In genomic region chr1:247376659-247377058, GRCh38 we compare ENCODE assay signal across 26 cellular contexts. TPM values are rescaled to one million over a fixed set of nuclear protein-coding genes. Genes with fewer than 3 reads are reported as not detected.
DNase-seq lines count a peak whose midpoint lies in the region; TF ChIP-seq lines count a peak whose summit lies in the region.
"Had no signal": no experiment of that assay in that cellular context is flagged by ENCODE, and none has a peak within 500 bp of the region (broad histone marks: within the 10 kb centered on the region; RNA-seq: fewer than 3 reads in every experiment).

No MANE protein-coding gene starts in this region.

- no peaks in the 10 kb centered on the region for H3K9me3 Mint-ChIP-seq in endothelial cell (ENCODE audit: unreplicated experiment)
- H3K9me3 Mint-ChIP-seq: CD8-positive, alpha-beta memory T cell; effector memory CD8-positive, alpha-beta T cell had no signal

- peaks cover 12% of the 10 kb centered on the region for H3K36me3 Mint-ChIP-seq in endothelial cell (ENCODE audit: low read depth, unreplicated experiment)

- CTCF ChIA-PET in A673 (lab: Charles Lee) = no interaction called here

- H3K4me1 Mint-ChIP-seq in endothelial cell (ENCODE audit: unreplicated experiment) = peaks cover 23% of the 10 kb centered on the region

- POLR2A ChIA-PET in A673 (lab: Charles Lee; ENCODE audit: low non-redundant PET) = no interaction called here

- peak overlapping the region; percentile 98 for H3K27ac Mint-ChIP-seq in endothelial cell (ENCODE audit: unreplicated experiment)
- H3K27ac Mint-ChIP-seq: activated CD8-positive, alpha-beta T cell treated with anti-CD3 and anti-CD28 coated beads, Interleukin-2, amount 10 ng/mL, durations not matched to agents 7 days and 5 days; B cell; CD8-positive, alpha-beta memory T cell; effector memory CD8-positive, alpha-beta T cell had no signal

- DNase-seq in A673 (ENCODE audit: low spot score) (peak; percentile 67), M059J (ENCODE audit: low read depth) (peak; percentile 41), endothelial cell (ENCODE audit: low spot score) (peak; percentile 38), left kidney (ENCODE audit: low read depth, low spot score) (peak; percentile 49), NCI-H446 treated with DMSO at 0.1 percent for 48 hours (lab: John Stamatoyannopoulos, UW) (no peak), NCI-H2107 (lab: John Stamatoyannopoulos, UW) (no peak)
- no peak for DNase-seq in effector memory CD4-positive, alpha-beta T cell
- no peak for DNase-seq in activated T-cell treated with anti-CD3 and anti-CD28 coated beads, Interleukin-2, amount 50 U/mL, for 1 hour
- DNase-seq: activated CD8-positive, alpha-beta T cell treated with anti-CD3 and anti-CD28 coated beads, Interleukin-2, amount 10 ng/mL, durations not matched to agents 7 days and 5 days; activated effector memory CD4-positive, alpha-beta T cell treated with anti-CD3 and anti-CD28 coated beads, Interleukin-2, amount 50 U/mL, for 16 hours; activated T-cell treated with anti-CD3 and anti-CD28 coated beads for 4 hours; CD8-positive, alpha-beta memory T cell; DMS79 treated with DMSO at 0.1 percent for 48 hours; effector memory CD8-positive, alpha-beta T cell; HCEC 1CT; left cardiac atrium; mesenchymal stem cell; NCI-H1092; NCI-H2029; Right ventricle myocardium superior; stimulated activated CD4-positive, alpha-beta T cell treated with anti-CD3 and anti-CD28 coated beads, Interleukin-2, amount 100 ng/mL, for 24 hours; upper lobe of right lung had no signal

- peaks cover 18% of the 10 kb centered on the region for H3K27me3 Mint-ChIP-seq in endothelial cell (ENCODE audit: unreplicated experiment)

- H3K9me3 ChIP-seq in A673 (ENCODE audit: low read depth, low read length, poor library complexity, severe bottlenecking) = no peaks in the 10 kb centered on the region
- no peaks in the 10 kb centered on the region for H3K9me3 ChIP-seq in effector memory CD4-positive, alpha-beta T cell (ENCODE audit: control insufficient read depth, low read length)
- H3K9me3 ChIP-seq: esophagus muscularis mucosa, upper lobe of right lung had no signal

- TF ChIP-seq CTCF in A673 (conservative IDR thresholded peaks at IDR 0.05; ENCODE audit: low read depth, low read length) (no peak), endothelial cell (IDR thresholded peaks at IDR 0.05; ENCODE audit: unreplicated experiment) (no peak)

- H3K27ac ChIP-seq in A673 (ENCODE audit: low read depth, low read length, poor library complexity, severe bottlenecking) = no peak overlapping the region
- H3K27ac ChIP-seq in effector memory CD4-positive, alpha-beta T cell (ENCODE audit: insufficient read depth, low read length, poor library complexity, severe bottlenecking) = no peak overlapping the region
- H3K27ac ChIP-seq: esophagus muscularis mucosa, hepatocyte, upper lobe of right lung had no signal

- no TSS peak for BruUV-seq in A673 (replicated peaks; lab: Mats Ljungman, UMichigan)

- no peaks in the 10 kb centered on the region for H3K36me3 ChIP-seq in A673 (ENCODE audit: insufficient read depth, low read length, poor library complexity, severe bottlenecking)
- H3K36me3 ChIP-seq in effector memory CD4-positive, alpha-beta T cell (ENCODE audit: control insufficient read depth, insufficient read depth, low read length) = no peaks in the 10 kb centered on the region
- H3K36me3 ChIP-seq: esophagus muscularis mucosa, upper lobe of right lung had no signal

- intact Hi-C loops in A673 (cut with micrococcal nuclease; ENCODE audit: unreplicated experiment) = no loop called here

- H3K4me3 ChIP-seq in A673 (ENCODE audit: low read depth, low read length, poor library complexity, severe bottlenecking) = no peak overlapping the region
- H3K4me3 ChIP-seq in effector memory CD4-positive, alpha-beta T cell (ENCODE audit: insufficient read depth, low read depth, low read length, poor library complexity, severe bottlenecking) = no peak overlapping the region
- H3K4me3 ChIP-seq: esophagus muscularis mucosa, hepatocyte, smooth muscle cell, upper lobe of right lung had no signal

- H3K4me3 Mint-ChIP-seq in endothelial cell (ENCODE audit: unreplicated experiment) = peak overlapping the region; percentile 71
- H3K4me3 Mint-ChIP-seq: activated CD8-positive, alpha-beta T cell treated with anti-CD3 and anti-CD28 coated beads, Interleukin-2, amount 10 ng/mL, durations not matched to agents 7 days and 5 days; B cell; CD8-positive, alpha-beta memory T cell; effector memory CD8-positive, alpha-beta T cell had no signal

- H3K27me3 ChIP-seq in A673 (replicated peaks; ENCODE audit: insufficient read depth, low read depth, low read length, poor library complexity) = no peaks in the 10 kb centered on the region
- no peaks in the 10 kb centered on the region for H3K27me3 ChIP-seq in effector memory CD4-positive, alpha-beta T cell (replicated peaks; ENCODE audit: control insufficient read depth, insufficient read depth, low read length, poor library complexity, severe bottlenecking)
- H3K27me3 ChIP-seq: hepatocyte had no signal

- peaks cover 7% of the 10 kb centered on the region for H3K4me1 ChIP-seq in A673 (ENCODE audit: insufficient read depth, low read length, poor library complexity, severe bottlenecking)
- H3K4me1 ChIP-seq in effector memory CD4-positive, alpha-beta T cell (ENCODE audit: control insufficient read depth, insufficient read depth, low read length, poor library complexity, severe bottlenecking) = peaks cover 5% of the 10 kb centered on the region
- H3K4me1 ChIP-seq: upper lobe of right lung had no signal

RNA-seq across cellular contexts. Expression of gene NLRP3, which starts 39.3 kb away (rescaled TPM):
- total RNA-seq in A673 (2021) (not detected in 2 replicates), endothelial cell (ENCODE audit: unreplicated experiment) (0.44 TPM)
- 7.4 and 9.2 TPM in 2 replicates for total RNA-seq in M059J (2014; rRNA removed; shearing (Covaris generic))

RNA-seq across cellular contexts. Expression of gene ZNF496, which starts 45.0 kb away (rescaled TPM):
- total RNA-seq in A673 (2021) (30.2 and 35.1 TPM in 2 replicates), endothelial cell (ENCODE audit: unreplicated experiment) (76.5 TPM)
- 26.4 and 28.0 TPM in 2 replicates for total RNA-seq in M059J (2014; rRNA removed; shearing (Covaris generic))

Comparison
In these comparisons a context has a peak if more than half of its experiments do, and no peak if none do; other contexts are left out.
1. DNase-seq: peak in A673 (single experiment), M059J (single experiment), endothelial cell (single experiment) and left kidney (single experiment); none in NCI-H446 treated with DMSO at 0.1 percent for 48 hours (single experiment), effector memory CD4-positive, alpha-beta T cell (0 of 3), NCI-H2107 (single experiment) and activated T-cell treated with anti-CD3 and anti-CD28 coated beads, Interleukin-2, amount 50 U/mL, for 1 hour (single experiment).